Comparison of ENCODE assay signal across 1 cellular context in the genomic region with DNA sequence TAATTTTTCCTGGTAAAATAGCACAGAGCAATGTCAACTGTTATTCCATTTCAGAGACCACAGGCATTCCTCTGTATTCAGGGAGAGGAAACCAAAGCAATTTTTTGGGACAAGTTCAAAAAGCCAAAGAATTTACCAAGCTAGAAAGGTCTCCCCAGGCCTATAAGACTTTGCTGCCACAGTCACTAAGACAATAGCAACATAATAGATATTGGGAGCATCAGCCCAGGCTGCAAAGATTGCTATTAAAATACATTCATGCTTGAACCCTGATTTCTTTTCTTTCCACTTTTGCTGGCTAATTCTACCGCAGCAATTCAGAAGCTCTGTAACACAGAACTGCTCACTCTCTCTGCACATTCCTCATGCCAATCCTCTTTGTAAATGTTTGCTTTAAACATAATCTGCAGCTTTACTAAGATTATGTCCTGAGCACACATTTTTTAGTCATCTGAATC.
TF ChIP-seq lines count a peak whose summit lies in the region.

No MANE protein-coding gene starts in this region.

TF ChIP-seq in IMR-90, 13 proteins besides CTCF, POLR2A, EP300 and RAD21 (continued from another document):
- TF ChIP-seq MAZ (IDR thresholded peaks at IDR 0.05; ENCODE audit: borderline replicate concordance, low read depth, low read length) (no peak), CEBPB (IDR thresholded peaks at IDR 0.05; ENCODE audit: low read depth, low read length) (no peak), CHD1 (IDR thresholded peaks at IDR 0.05; ENCODE audit: low read depth, low read length) (no peak), MXI1 (IDR thresholded peaks at IDR 0.05; ENCODE audit: borderline replicate concordance, low read depth, low read length) (no peak)
TF ChIP-seq in IMR-90: peak in this region for 1.
